In genomic region chr10:13700461-13701144, GRCh38 we compare ENCODE assay signal across 1 cellular context.
TF ChIP-seq lines count a peak whose summit lies in the region.

No MANE protein-coding gene starts in this region.

TF ChIP-seq in liver, 16 proteins besides CTCF, POLR2A, EP300 and RAD21 (continued from another document):
- TF ChIP-seq ZBTB33 (IDR thresholded peaks at IDR 0.05) (no peak), NR2F2 (IDR thresholded peaks at IDR 0.05) (no peak), RXRA (IDR thresholded peaks at IDR 0.05) (no peak)
